In the genomic region with DNA sequence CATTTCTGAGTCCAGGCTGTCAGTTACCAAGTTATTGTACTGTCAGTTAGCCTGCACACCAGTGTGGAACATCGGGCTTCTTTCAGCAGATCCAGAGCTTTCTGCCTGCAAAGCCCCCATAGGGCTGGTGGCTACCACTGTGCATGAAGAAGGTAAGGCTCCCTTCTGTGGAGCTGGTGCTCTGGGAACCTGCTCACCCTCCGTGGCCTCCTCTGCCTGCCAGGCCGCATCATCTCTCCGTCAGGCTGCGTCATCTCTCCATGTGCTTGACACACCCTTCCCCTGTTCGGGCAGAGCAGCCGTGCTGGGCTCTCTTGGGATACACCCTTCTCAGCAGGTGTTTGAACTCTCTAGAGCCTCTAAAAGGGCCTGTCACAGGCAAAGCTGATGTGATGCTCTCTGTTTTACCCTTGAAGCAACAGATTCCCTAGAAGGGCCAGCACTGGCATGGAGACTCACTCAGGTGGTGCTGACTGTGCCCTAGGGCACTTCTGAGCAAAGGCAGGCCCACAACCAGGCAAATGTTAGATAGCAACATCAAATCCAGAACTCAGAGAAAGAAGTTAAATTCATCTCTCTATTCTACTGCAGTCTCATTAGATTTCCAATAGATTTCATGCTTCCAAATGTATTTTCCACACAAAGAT, we compare ENCODE assay signal across 24 cellular contexts.
DNase-seq lines count a peak whose midpoint lies in the region; ATAC-seq lines count a peak whose summit lies in the region.
"Had no signal": no experiment of that assay in that cellular context is flagged by ENCODE, and none has a peak within 500 bp of the region (broad histone marks: within the 10 kb centered on the region; RNA-seq: fewer than 3 reads in every experiment).

No MANE protein-coding gene starts in this region.

- no peaks in the 10 kb centered on the region for H3K9me3 ChIP-seq in neuronal stem cell (replicated peaks in 1 of 2; ENCODE audit: control insufficient read depth in 2 of 2, insufficient read depth in 1 of 2, low read depth in 1 of 2, low read length in 2 of 2)
- H3K9me3 ChIP-seq: adrenal gland had no signal

- H2BK15ac ChIP-seq in neuronal stem cell (ENCODE audit: low read length) = no peak overlapping the region

- H3K36me3 Mint-ChIP-seq in activated T-helper 17 cell treated with anti-CD3 and anti-CD28 coated beads, Interleukin-2, amount 50 U/mL, for 72 hours (ENCODE audit: low read depth) = no peaks in the 10 kb centered on the region
- H3K36me3 Mint-ChIP-seq: brain, naive B cell had no signal

- no peaks in the 10 kb centered on the region for H3K79me1 ChIP-seq in neuronal stem cell (ENCODE audit: low read depth, low read length)

- H2BK120ac ChIP-seq in neuronal stem cell (ENCODE audit: low read depth, low read length) = no peak overlapping the region

- no peak overlapping the region for H2BK5ac ChIP-seq in neuronal stem cell (ENCODE audit: low read length)

- H4K8ac ChIP-seq in neuronal stem cell (ENCODE audit: low read depth, low read length) = no peak overlapping the region

- H3K23ac ChIP-seq in neuronal stem cell (ENCODE audit: low read depth, low read length, poor library complexity) = no peak overlapping the region

- ATAC-seq in activated T-helper 17 cell treated with anti-CD3 and anti-CD28 coated beads, Interleukin-2, amount 50 U/mL, for 72 hours (replicated peaks) = no peak
- ATAC-seq in GM19397 (IDR thresholded peaks at IDR 0.05; ENCODE audit: unreplicated experiment) (no peak), HG02588 (IDR thresholded peaks at IDR 0.05; ENCODE audit: unreplicated experiment) (no peak)
- ATAC-seq: left ventricle myocardium superior had no signal

- H3K36me3 ChIP-seq in neuronal stem cell (replicated peaks in 1 of 2; ENCODE audit: control insufficient read depth in 2 of 2, insufficient read depth in 2 of 2, low read length in 2 of 2) = no peaks in the 10 kb centered on the region
- H3K36me3 ChIP-seq: adrenal gland, WERI-Rb-1 had no signal

- H4K91ac ChIP-seq in neuronal stem cell (ENCODE audit: low read depth, low read length, poor library complexity) = no peak overlapping the region

- no peak overlapping the region for H3K4me3 ChIP-seq in neuronal stem cell (ENCODE audit: low read length in 2 of 2)
- H3K4me3 ChIP-seq: adrenal gland had no signal

- H2AFZ ChIP-seq in neuronal stem cell (ENCODE audit: low read length) = no peak overlapping the region

- no peaks in the 10 kb centered on the region for H3K4me1 Mint-ChIP-seq in activated T-helper 17 cell treated with anti-CD3 and anti-CD28 coated beads, Interleukin-2, amount 50 U/mL, for 72 hours
- H3K4me1 Mint-ChIP-seq: activated CD4-positive, alpha-beta T cell treated with anti-CD3 and anti-CD28 coated beads, Interleukin-2, amount 10 ng/mL, durations not matched to agents 7 days and 5 days; brain; naive B cell had no signal

- no peak overlapping the region for H2AK5ac ChIP-seq in neuronal stem cell (ENCODE audit: low read depth, low read length)

- H3K18ac ChIP-seq in neuronal stem cell (ENCODE audit: low read length) = peak overlapping the region; percentile 5

- WGBS in neuronal stem cell (ENCODE audit: extremely low coverage in 2 of 2, insufficient read length in 2 of 2, insufficient replicate concordance in 1 of 2), 2 donors = no CpG with 5 or more reads among the region's 7 CpGs

- H3K4ac ChIP-seq in neuronal stem cell (ENCODE audit: low read length) = no peak overlapping the region

- H3K14ac ChIP-seq in neuronal stem cell (ENCODE audit: low read length) = no peak overlapping the region

- no peaks in the 10 kb centered on the region for H3K4me1 ChIP-seq in neuronal stem cell (ENCODE audit: control insufficient read depth in 2 of 2, insufficient read depth in 1 of 2, low read depth in 1 of 2, low read length in 2 of 2)
- H3K4me1 ChIP-seq: adrenal gland had no signal

- no peaks in the 10 kb centered on the region for H3K27me3 ChIP-seq in neuronal stem cell (ENCODE audit: control insufficient read depth in 3 of 3, insufficient read depth in 3 of 3, low read depth in 1 of 3, low read length in 3 of 3)
- H3K27me3 ChIP-seq: adrenal gland had no signal

- no peak overlapping the region for H3K9ac ChIP-seq in neuronal stem cell (ENCODE audit: low read depth, low read length, poor library complexity)

- no peak overlapping the region for H3K27ac ChIP-seq in neuronal stem cell (replicated peaks; ENCODE audit: low read length)
- H3K27ac ChIP-seq: 22Rv1, adrenal gland, C4-2B, WERI-Rb-1 had no signal

- no peak overlapping the region for H3K27ac Mint-ChIP-seq in activated T-helper 17 cell treated with anti-CD3 and anti-CD28 coated beads, Interleukin-2, amount 50 U/mL, for 72 hours
- H3K27ac Mint-ChIP-seq: activated CD4-positive, alpha-beta T cell treated with anti-CD3 and anti-CD28 coated beads, Interleukin-2, amount 10 ng/mL, durations not matched to agents 7 days and 5 days; activated naive CD4-positive, alpha-beta T cell treated with anti-CD3 and anti-CD28 coated beads for 36 hours had no signal

- no peak overlapping the region for H3K4me2 ChIP-seq in neuronal stem cell (ENCODE audit: insufficient read depth, low read length, poor library complexity, severe bottlenecking)

- no peak overlapping the region for H2BK12ac ChIP-seq in neuronal stem cell (ENCODE audit: low read length)

- no peak overlapping the region for H3K4me3 Mint-ChIP-seq in activated T-helper 17 cell treated with anti-CD3 and anti-CD28 coated beads, Interleukin-2, amount 50 U/mL, for 72 hours
- H3K4me3 Mint-ChIP-seq: activated CD4-positive, alpha-beta T cell treated with anti-CD3 and anti-CD28 coated beads, Interleukin-2, amount 10 ng/mL, durations not matched to agents 7 days and 5 days; activated naive CD4-positive, alpha-beta T cell treated with anti-CD3 and anti-CD28 coated beads for 36 hours; brain; naive B cell had no signal

- no peaks in the 10 kb centered on the region for H3K9me3 Mint-ChIP-seq in activated T-helper 17 cell treated with anti-CD3 and anti-CD28 coated beads, Interleukin-2, amount 50 U/mL, for 72 hours
- H3K9me3 Mint-ChIP-seq: activated CD4-positive, alpha-beta T cell treated with anti-CD3 and anti-CD28 coated beads, Interleukin-2, amount 10 ng/mL, durations not matched to agents 7 days and 5 days had no signal

- DNase-seq in NCI-H1417 (lab: John Stamatoyannopoulos, UW) (peak in 2 of 3 experiments; percentile 37 to 79), NCI-H1417 treated with DMSO at 0.1 percent for 48 hours (lab: John Stamatoyannopoulos, UW) (no peak), NCI-H1436 (lab: John Stamatoyannopoulos, UW) (peak; percentile 96), NCI-H510A treated with DMSO at 0.1 percent for 48 hours (lab: John Stamatoyannopoulos, UW) (peak; percentile 46), neuronal stem cell (ENCODE audit: low spot score) (no peak)
- DNase-seq: activated CD4-positive, alpha-beta T cell treated with anti-CD3 and anti-CD28 coated beads, Interleukin-2, amount 10 ng/mL, durations not matched to agents 7 days and 5 days; activated naive CD4-positive, alpha-beta T cell treated with anti-CD3 and anti-CD28 coated beads for 36 hours; activated T-cell treated with anti-CD3 and anti-CD28 coated beads, Interleukin-2, amount 50 U/mL, for 48 hours; adrenal gland; glutamatergic neuron; H7; islet precursor cell; left ventricle myocardium superior; naive B cell; NCI-H1105; nucleus accumbens; stimulated activated naive CD4-positive, alpha-beta T cell treated with Interleukin-2 at 50 U/mL for 16 hours; WERI-Rb-1 had no signal

- no peaks in the 10 kb centered on the region for H3K27me3 Mint-ChIP-seq in activated T-helper 17 cell treated with anti-CD3 and anti-CD28 coated beads, Interleukin-2, amount 50 U/mL, for 72 hours
- H3K27me3 Mint-ChIP-seq: activated CD4-positive, alpha-beta T cell treated with anti-CD3 and anti-CD28 coated beads, Interleukin-2, amount 10 ng/mL, durations not matched to agents 7 days and 5 days; brain; naive B cell had no signal

Comparison
In these comparisons a context has a peak if more than half of its experiments do, and no peak if none do; other contexts are left out.
1. DNase-seq: peak in NCI-H1417 (2 of 3), NCI-H1436 (single experiment) and NCI-H510A treated with DMSO at 0.1 percent for 48 hours (single experiment); none in NCI-H1417 treated with DMSO at 0.1 percent for 48 hours (single experiment) and neuronal stem cell (single experiment).